24 cellular contexts compared by ENCODE assay signal in genomic region chr1:218402771-218403110, GRCh38. TPM values are rescaled to one million over a fixed set of nuclear protein-coding genes. Genes with fewer than 3 reads are reported as not detected.
A peak's percentile ranks its signal among the peaks of the same experiment; 100 is the strongest.
DNase-seq lines count a peak whose midpoint lies in the region; ATAC-seq, FAIRE-seq and TF ChIP-seq lines count a peak whose summit lies in the region.
"Had no signal": no experiment of that assay in that cellular context is flagged by ENCODE, and none has a peak within 500 bp of the region (broad histone marks: within the 10 kb centered on the region; RNA-seq: fewer than 3 reads in every experiment).

No MANE protein-coding gene starts in this region.

- H3K27me3 ChIP-seq in cardiac muscle cell (no peaks in the 10 kb centered on the region), SJCRH30 (no peaks in the 10 kb centered on the region), muscle layer of duodenum (ENCODE audit: low read depth, low read length) (no peaks in the 10 kb centered on the region), stomach smooth muscle (ENCODE audit: control insufficient read depth in 1 of 2, insufficient read depth in 2 of 2, low read length in 2 of 2) (no peaks in the 10 kb centered on the region), small intestine (ENCODE audit: control insufficient read depth in 2 of 2, insufficient read depth in 2 of 2, low read length in 2 of 2) (peaks cover 0 to 2% of the 10 kb centered on the region in 2 donors)
- H3K27me3 ChIP-seq: tibial artery had no signal

- H3K36me3 ChIP-seq in cardiac muscle cell (peaks cover 38% of the 10 kb centered on the region), SJCRH30 (peaks cover 29% of the 10 kb centered on the region), muscle layer of duodenum (ENCODE audit: control insufficient read depth in 1 of 2, insufficient read depth in 2 of 2, low read length in 2 of 2) (peaks cover 0 to 7% of the 10 kb centered on the region in 2 donors), stomach smooth muscle (ENCODE audit: control insufficient read depth in 2 of 2, insufficient read depth in 2 of 2, low read length in 2 of 2) (peaks cover 6% of the 10 kb centered on the region in 2 donors), small intestine (ENCODE audit: control insufficient read depth in 2 of 2, insufficient read depth in 2 of 2, low read length in 2 of 2) (no peaks in the 10 kb centered on the region)

- H3K9me3 ChIP-seq in cardiac muscle cell (ENCODE audit: low read depth) (no peaks in the 10 kb centered on the region), SJCRH30 (replicated peaks) (peaks cover 5% of the 10 kb centered on the region; the same call in 1 of the 2 replicates), muscle layer of duodenum (ENCODE audit: control insufficient read depth in 1 of 2, low read length in 2 of 2) (no peaks in the 10 kb centered on the region), stomach smooth muscle (ENCODE audit: control insufficient read depth in 2 of 2, low read length in 2 of 2) (no peaks in the 10 kb centered on the region), small intestine (ENCODE audit: control insufficient read depth, low read depth) (peaks cover 2% of the 10 kb centered on the region)
- H3K9me3 ChIP-seq: tibial artery had no signal

- no peak for TF ChIP-seq CTCF in cardiac muscle cell (IDR thresholded peaks at IDR 0.05; ENCODE audit: low read depth, low read length)

- WGBS in small intestine, 3 donors, result 62 to 83% (median 82%) methylated on average over 7 of the region's 7 CpGs

- H3K4me3 ChIP-seq in cardiac muscle cell (no peak overlapping the region), SJCRH30 (peak overlapping the region; percentile 2; the same call in 1 of the 2 replicates), muscle layer of duodenum (ENCODE audit: low read depth in 1 of 2, low read length in 2 of 2) (no peak overlapping the region), stomach smooth muscle (ENCODE audit: low read length in 2 of 2) (peak overlapping the region; percentile 18 to 35), small intestine (ENCODE audit: low read depth in 1 of 2, low read length in 2 of 2) (no peak overlapping the region)
- H3K4me3 ChIP-seq: lung, PC-9, tibial artery had no signal

- no peak overlapping the region for H3K9ac ChIP-seq in stomach smooth muscle (ENCODE audit: low read length in 2 of 2)

- FAIRE-seq in small intestine (lab: Jason Lieb, UNC), result no peak

- intact Hi-C loops in left cardiac atrium (cut with DNase I), result no loop called here

- ATAC-seq in left cardiac atrium, result no peak
- ATAC-seq: activated CD4-positive, alpha-beta T cell treated with anti-CD3 and anti-CD28 coated beads for 36 hours; stimulated activated naive CD8-positive, alpha-beta T cell treated with anti-CD3 and anti-CD28 coated beads, Interleukin-15, amount 100 ng/mL, for 72 hours; T-helper 17 cell had no signal

- H3K27ac ChIP-seq in cardiac muscle cell (peak overlapping the region; percentile 76), SJCRH30 (peak overlapping the region; percentile 97), muscle layer of duodenum (ENCODE audit: low read length) (peak overlapping the region; percentile 48), stomach smooth muscle (ENCODE audit: low read length) (peak overlapping the region; percentile 75), small intestine (ENCODE audit: low read depth in 1 of 2, low read length in 1 of 2) (no peak overlapping the region)
- H3K27ac ChIP-seq: PC-9 had no signal

- DNase-seq in cardiac muscle cell (ENCODE audit: low read depth in 1 of 2, low spot score in 1 of 2) (no peak), left cardiac atrium (no peak), SJCRH30 (peak; percentile 85 to 93), NCI-H187 (lab: John Stamatoyannopoulos, UW) (no peak), T-helper 1 cell (no peak), small intestine (no peak)
- DNase-seq: activated CD4-positive, alpha-beta T cell treated with anti-CD3 and anti-CD28 coated beads for 36 hours; activated gamma-delta T cell treated with Interleukin-2 at 50 U/mL for 16 hours; activated T-cell treated with anti-CD3 and anti-CD28 coated beads, Interleukin-2, amount 50 U/mL, for 1 hour; cerebellar nuclear complex; GOT3; Karpas-422; kidney glomerular epithelial cell; MV-4-11; NCI-H187 treated with DMSO at 0.1 percent for 48 hours; occipital lobe; PC-9; retina; stimulated activated naive CD8-positive, alpha-beta T cell treated with anti-CD3 and anti-CD28 coated beads, Interleukin-15, amount 100 ng/mL, for 72 hours; T-helper 17 cell; tibial artery had no signal

- H3K4me1 ChIP-seq in cardiac muscle cell (ENCODE audit: low read depth) (peaks cover 30% of the 10 kb centered on the region), SJCRH30 (peaks cover 27% of the 10 kb centered on the region), muscle layer of duodenum (ENCODE audit: control insufficient read depth in 1 of 2, insufficient read depth in 2 of 2, low read length in 2 of 2) (peaks cover 6 to 19% of the 10 kb centered on the region in 2 donors), stomach smooth muscle (ENCODE audit: control insufficient read depth, insufficient read depth, low read length) (peaks cover 31% of the 10 kb centered on the region), small intestine (ENCODE audit: control insufficient read depth in 2 of 2, insufficient read depth in 1 of 2, low read depth in 1 of 2, low read length in 1 of 2) (no peaks in the 10 kb centered on the region)

RNA-seq across cellular contexts. Expression of gene TGFB2, which starts 57.6 kb away (rescaled TPM):
- total RNA-seq in cardiac muscle cell (107 and 171 TPM in 2 replicates), left cardiac atrium (1 to 10 TPM; 2.7 to 4.0 TPM)
- polyA plus RNA-seq in cardiac muscle cell (132 and 210 TPM in 2 replicates), small intestine (under 1 TPM in 2 of 3 donors, not detected in 1; 0.49 to 0.81 TPM)
- 22.1 and 24.4 TPM in 2 replicates for total RNA-seq in SJCRH30 (2014; rRNA removed; shearing (Covaris generic))

Comparison
In these comparisons a context has a peak if more than half of its experiments do, and no peak if none do; other contexts are left out.
1. DNase-seq: peak in SJCRH30 (2 of 2); none in cardiac muscle cell (0 of 2), left cardiac atrium (single experiment), NCI-H187 (0 of 2), T-helper 1 cell (0 of 5) and small intestine (single experiment).
2. H3K27ac ChIP-seq: peak in cardiac muscle cell (single experiment), SJCRH30 (single experiment), muscle layer of duodenum (single experiment) and stomach smooth muscle (single experiment); none in small intestine (0 of 2).
3. H3K4me3 ChIP-seq: peak in SJCRH30 (single experiment) and stomach smooth muscle (2 of 2); none in cardiac muscle cell (single experiment), muscle layer of duodenum (0 of 2) and small intestine (0 of 2).